ENCODE assay signal across 19 cellular contexts in the genomic region with DNA sequence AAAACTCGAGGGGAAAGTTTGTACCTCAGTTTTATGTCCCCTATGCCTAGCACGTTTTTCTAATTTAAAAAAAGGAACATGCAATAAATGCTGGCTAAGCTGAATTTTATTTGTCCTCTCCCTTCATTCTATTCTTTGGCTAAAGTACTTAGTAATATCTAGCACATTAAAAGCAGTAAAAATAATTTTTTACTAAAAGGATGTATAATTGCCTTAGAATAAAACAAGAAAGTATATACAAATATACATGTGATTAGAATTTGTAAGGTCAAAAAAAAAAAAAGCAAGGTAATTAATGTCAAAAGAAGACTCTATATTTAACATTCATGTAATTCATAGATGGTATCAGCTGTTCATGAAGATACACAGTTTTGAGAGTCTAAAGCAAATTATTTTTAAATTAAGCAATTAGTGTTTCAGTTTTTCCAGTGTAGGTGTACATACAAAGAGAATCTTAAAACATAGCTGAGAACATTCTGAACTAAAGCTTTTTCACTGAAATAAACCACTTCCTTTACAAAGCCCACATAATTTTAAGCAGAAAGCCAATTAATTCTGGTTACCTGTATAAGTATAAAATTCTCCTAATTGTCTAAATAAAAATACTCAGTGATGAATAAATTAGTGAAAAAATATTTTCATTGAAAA. TPM values are rescaled to one million over a fixed set of nuclear protein-coding genes. Genes with fewer than 3 reads are reported as not detected.
DNase-seq lines count a peak whose midpoint lies in the region; ATAC-seq, FAIRE-seq and TF ChIP-seq lines count a peak whose summit lies in the region.
"Had no signal": no experiment of that assay in that cellular context is flagged by ENCODE, and none has a peak within 500 bp of the region (broad histone marks: within the 10 kb centered on the region; RNA-seq: fewer than 3 reads in every experiment).

No MANE protein-coding gene starts in this region.

- no peaks in the 10 kb centered on the region for H3K36me3 ChIP-seq in CD8-positive, alpha-beta memory T cell (ENCODE audit: insufficient read depth, low read length)
- H3K36me3 ChIP-seq: adrenal gland, thyroid gland had no signal

- H3K27ac Mint-ChIP-seq in CD8-positive, alpha-beta memory T cell = peak overlapping the region in 5 of 8 donors; percentile 17 to 74 (median 60)
- H3K27ac Mint-ChIP-seq in T-helper 17 cell = peak overlapping the region; percentile 6
- H3K27ac Mint-ChIP-seq: nephron had no signal

- no peak overlapping the region for H3K4me3 ChIP-seq in CD8-positive, alpha-beta memory T cell (ENCODE audit: low read length)
- H3K4me3 ChIP-seq: adrenal gland, heart right ventricle, psoas muscle, SJSA1, thyroid gland had no signal

- POLR2A ChIA-PET in CD8-positive, alpha-beta memory T cell (lab: Charles Lee) = interaction anchor here (0.7 kb wide), 1 partner anchor 29 kb away, joined by 3 read pairs; no protein-coding TSS in a partner anchor

- no peak overlapping the region for H3K27ac ChIP-seq in CD8-positive, alpha-beta memory T cell (ENCODE audit: low read depth, low read length)
- H3K27ac ChIP-seq: adrenal gland, heart right ventricle, psoas muscle, SJSA1, thyroid gland had no signal

- H3K27me3 ChIP-seq in CD8-positive, alpha-beta memory T cell (ENCODE audit: insufficient read depth, low read length, poor library complexity, severe bottlenecking) = no peaks in the 10 kb centered on the region
- H3K27me3 ChIP-seq: adrenal gland, heart right ventricle, SJSA1, thyroid gland had no signal

- CTCF ChIA-PET in CD8-positive, alpha-beta memory T cell (lab: Charles Lee) = no interaction called here

- TF ChIP-seq POLR2A in GM18505 (IDR thresholded peaks at IDR 0.05; ENCODE audit: borderline replicate concordance, extremely low read depth, insufficient read depth, insufficient read length) = no peak

- no peaks in the 10 kb centered on the region for H3K27me3 Mint-ChIP-seq in CD8-positive, alpha-beta memory T cell
- H3K27me3 Mint-ChIP-seq in T-helper 17 cell = no peaks in the 10 kb centered on the region

- H3K9me3 ChIP-seq in CD8-positive, alpha-beta memory T cell (ENCODE audit: low read length) = no peaks in the 10 kb centered on the region
- H3K9me3 ChIP-seq in T-helper 17 cell (ENCODE audit: control insufficient read depth, low read length, poor library complexity, severe bottlenecking) = no peaks in the 10 kb centered on the region
- H3K9me3 ChIP-seq: adrenal gland, heart right ventricle, psoas muscle, SJSA1, thyroid gland had no signal

- peak overlapping the region in 5 of 7 donors; percentile 3 to 48 (median 23) for H3K4me3 Mint-ChIP-seq in CD8-positive, alpha-beta memory T cell
- H3K4me3 Mint-ChIP-seq in T-helper 17 cell = no peak overlapping the region
- H3K4me3 Mint-ChIP-seq: nephron had no signal

- peaks cover 43% of the 10 kb centered on the region for H3K4me1 ChIP-seq in CD8-positive, alpha-beta memory T cell (ENCODE audit: insufficient read depth, low read length)
- H3K4me1 ChIP-seq: adrenal gland, psoas muscle, SJSA1, thyroid gland had no signal

- H3K4me1 Mint-ChIP-seq in CD8-positive, alpha-beta memory T cell = peaks cover 41 to 66% (median 64%) of the 10 kb centered on the region in 3 donors
- H3K4me1 Mint-ChIP-seq in T-helper 17 cell = peaks cover 25% of the 10 kb centered on the region
- H3K4me1 Mint-ChIP-seq: nephron had no signal

- DNase-seq in CD8-positive, alpha-beta memory T cell = no peak
- DNase-seq in GM19239 (ENCODE audit: insufficient read length, low spot score) = no peak
- DNase-seq in T-helper 17 cell = no peak
- no peak for DNase-seq in NCI-H524 (lab: John Stamatoyannopoulos, UW)
- DNase-seq in NCI-H69 (lab: John Stamatoyannopoulos, UW) = no peak
- DNase-seq: activated CD4-positive, CD25-positive, alpha-beta regulatory T cell treated with anti-CD3 and anti-CD28 coated beads, Interleukin-2, amount 50 U/mL, for 72 hours; adrenal gland; HCEC 1CT; heart right ventricle; mammary epithelial cell; NCI-H2081 treated with DMSO at 0.1 percent for 48 hours; NCI-H526; PC-3; psoas muscle; thyroid gland had no signal

- peak; percentile 84 for FAIRE-seq in GM19239 (lab: Jason Lieb, UNC)
- FAIRE-seq in islet of Langerhans (lab: Jason Lieb, UNC) = peak; percentile 86

- no peaks in the 10 kb centered on the region for H3K9me3 Mint-ChIP-seq in CD8-positive, alpha-beta memory T cell
- H3K9me3 Mint-ChIP-seq: nephron had no signal

- peaks cover 0 to 10% (median 4%) of the 10 kb centered on the region in 3 donors for H3K36me3 Mint-ChIP-seq in CD8-positive, alpha-beta memory T cell
- H3K36me3 Mint-ChIP-seq in T-helper 17 cell (ENCODE audit: low read depth) = peaks cover 7% of the 10 kb centered on the region

- no peak for ATAC-seq in T-helper 17 cell
- no peak for ATAC-seq in GM18505 (IDR thresholded peaks at IDR 0.05; ENCODE audit: unreplicated experiment)
- ATAC-seq: heart right ventricle, PC-3, psoas muscle had no signal

RNA-seq across cellular contexts. Expression of a gene that starts 32.4 kb away (rescaled TPM):
- 100 to 1,000 TPM; 145 to 147 TPM for total RNA-seq in CD8-positive, alpha-beta memory T cell
- polyA plus RNA-seq in CD8-positive, alpha-beta memory T cell = 45.6 TPM
- total RNA-seq in T-helper 17 cell = 10 to 100 TPM; 72.1 to 94.0 TPM
